2 cellular contexts compared by ENCODE assay signal in the genomic region with DNA sequence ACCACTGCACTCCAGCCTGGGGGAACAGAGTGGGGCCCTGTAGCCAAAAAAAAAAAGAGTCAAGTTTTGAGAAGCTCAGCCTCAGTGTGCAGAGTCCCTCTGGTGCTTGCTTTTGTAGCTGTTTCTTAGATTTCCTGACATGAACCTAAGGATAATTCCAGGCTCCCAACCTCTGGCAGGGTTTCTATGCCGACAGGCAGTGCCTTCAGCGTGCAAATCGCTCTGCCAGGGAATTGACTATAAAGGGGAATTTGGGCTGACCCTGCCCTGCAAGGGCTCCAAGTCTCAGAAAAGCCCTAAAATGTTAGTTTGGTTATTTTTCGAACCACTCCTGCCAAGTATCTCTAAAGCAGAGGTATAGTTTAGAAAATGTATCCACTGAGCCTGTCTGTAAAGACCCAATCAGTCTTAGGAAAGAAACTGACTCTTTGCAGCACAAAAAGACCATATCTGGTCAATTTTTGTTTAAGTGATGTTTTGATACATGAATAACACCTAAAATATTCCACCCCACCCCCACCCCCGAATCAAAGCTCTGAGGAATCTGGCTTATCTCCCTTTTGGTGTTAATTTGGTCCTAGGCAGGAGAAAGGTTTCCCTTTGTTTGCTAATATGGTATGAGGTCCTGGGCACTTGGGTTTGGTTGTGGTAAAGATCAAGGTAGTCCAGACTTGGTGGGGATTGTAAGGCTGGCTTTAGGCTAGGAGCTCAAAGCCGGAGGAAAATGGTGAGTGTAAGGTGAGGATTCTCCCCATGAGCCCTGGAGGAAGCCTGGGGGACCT.
TF ChIP-seq lines count a peak whose summit lies in the region.

No MANE protein-coding gene starts in this region.

TF ChIP-seq in GM23338, 12 proteins besides CTCF, POLR2A, EP300 and RAD21:
- TF ChIP-seq STAT1 (IDR thresholded peaks at IDR 0.05; ENCODE audit: unreplicated experiment) = no peak
- TF ChIP-seq, protein P1, sequence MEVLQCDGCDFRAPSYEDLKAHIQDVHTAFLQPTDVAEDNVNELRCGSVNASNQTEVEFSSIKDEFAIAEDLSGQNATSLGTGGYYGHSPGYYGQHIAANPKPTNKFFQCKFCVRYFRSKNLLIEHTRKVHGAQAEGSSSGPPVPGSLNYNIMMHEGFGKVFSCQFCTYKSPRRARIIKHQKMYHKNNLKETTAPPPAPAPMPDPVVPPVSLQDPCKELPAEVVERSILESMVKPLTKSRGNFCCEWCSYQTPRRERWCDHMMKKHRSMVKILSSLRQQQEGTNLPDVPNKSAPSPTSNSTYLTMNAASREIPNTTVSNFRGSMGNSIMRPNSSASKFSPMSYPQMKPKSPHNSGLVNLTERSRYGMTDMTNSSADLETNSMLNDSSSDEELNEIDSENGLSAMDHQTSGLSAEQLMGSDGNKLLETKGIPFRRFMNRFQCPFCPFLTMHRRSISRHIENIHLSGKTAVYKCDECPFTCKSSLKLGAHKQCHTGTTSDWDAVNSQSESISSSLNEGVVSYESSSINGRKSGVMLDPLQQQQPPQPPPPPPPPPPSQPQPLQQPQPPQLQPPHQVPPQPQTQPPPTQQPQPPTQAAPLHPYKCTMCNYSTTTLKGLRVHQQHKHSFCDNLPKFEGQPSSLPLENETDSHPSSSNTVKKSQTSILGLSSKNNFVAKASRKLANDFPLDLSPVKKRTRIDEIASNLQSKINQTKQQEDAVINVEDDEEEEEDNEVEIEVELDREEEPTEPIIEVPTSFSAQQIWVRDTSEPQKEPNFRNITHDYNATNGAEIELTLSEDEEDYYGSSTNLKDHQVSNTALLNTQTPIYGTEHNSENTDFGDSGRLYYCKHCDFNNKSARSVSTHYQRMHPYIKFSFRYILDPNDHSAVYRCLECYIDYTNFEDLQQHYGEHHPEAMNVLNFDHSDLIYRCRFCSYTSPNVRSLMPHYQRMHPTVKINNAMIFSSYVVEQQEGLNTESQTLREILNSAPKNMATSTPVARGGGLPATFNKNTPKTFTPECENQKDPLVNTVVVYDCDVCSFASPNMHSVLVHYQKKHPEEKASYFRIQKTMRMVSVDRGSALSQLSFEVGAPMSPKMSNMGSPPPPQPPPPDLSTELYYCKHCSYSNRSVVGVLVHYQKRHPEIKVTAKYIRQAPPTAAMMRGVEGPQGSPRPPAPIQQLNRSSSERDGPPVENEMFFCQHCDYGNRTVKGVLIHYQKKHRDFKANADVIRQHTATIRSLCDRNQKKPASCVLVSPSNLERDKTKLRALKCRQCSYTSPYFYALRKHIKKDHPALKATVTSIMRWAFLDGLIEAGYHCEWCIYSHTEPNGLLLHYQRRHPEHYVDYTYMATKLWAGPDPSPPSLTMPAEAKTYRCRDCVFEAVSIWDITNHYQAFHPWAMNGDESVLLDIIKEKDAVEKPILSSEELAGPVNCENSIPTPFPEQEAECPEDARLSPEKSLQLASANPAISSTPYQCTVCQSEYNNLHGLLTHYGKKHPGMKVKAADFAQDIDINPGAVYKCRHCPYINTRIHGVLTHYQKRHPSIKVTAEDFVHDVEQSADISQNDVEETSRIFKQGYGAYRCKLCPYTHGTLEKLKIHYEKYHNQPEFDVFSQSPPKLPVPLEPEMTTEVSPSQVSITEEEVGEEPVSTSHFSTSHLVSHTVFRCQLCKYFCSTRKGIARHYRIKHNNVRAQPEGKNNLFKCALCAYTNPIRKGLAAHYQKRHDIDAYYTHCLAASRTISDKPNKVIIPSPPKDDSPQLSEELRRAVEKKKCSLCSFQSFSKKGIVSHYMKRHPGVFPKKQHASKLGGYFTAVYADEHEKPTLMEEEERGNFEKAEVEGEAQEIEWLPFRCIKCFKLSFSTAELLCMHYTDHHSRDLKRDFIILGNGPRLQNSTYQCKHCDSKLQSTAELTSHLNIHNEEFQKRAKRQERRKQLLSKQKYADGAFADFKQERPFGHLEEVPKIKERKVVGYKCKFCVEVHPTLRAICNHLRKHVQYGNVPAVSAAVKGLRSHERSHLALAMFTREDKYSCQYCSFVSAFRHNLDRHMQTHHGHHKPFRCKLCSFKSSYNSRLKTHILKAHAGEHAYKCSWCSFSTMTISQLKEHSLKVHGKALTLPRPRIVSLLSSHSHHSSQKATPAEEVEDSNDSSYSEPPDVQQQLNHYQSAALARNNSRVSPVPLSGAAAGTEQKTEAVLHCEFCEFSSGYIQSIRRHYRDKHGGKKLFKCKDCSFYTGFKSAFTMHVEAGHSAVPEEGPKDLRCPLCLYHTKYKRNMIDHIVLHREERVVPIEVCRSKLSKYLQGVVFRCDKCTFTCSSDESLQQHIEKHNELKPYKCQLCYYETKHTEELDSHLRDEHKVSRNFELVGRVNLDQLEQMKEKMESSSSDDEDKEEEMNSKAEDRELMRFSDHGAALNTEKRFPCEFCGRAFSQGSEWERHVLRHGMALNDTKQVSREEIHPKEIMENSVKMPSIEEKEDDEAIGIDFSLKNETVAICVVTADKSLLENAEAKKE (CRISPR knock-in tag; IDR thresholded peaks at IDR 0.05) = no peak
- TF ChIP-seq ZNF114 (CRISPR knock-in tag; IDR thresholded peaks at IDR 0.05) = no peak
- no peak for TF ChIP-seq POLR2AphosphoS5 (IDR thresholded peaks at IDR 0.05; ENCODE audit: low read depth)
- TF ChIP-seq NANOG (IDR thresholded peaks at IDR 0.05; ENCODE audit: borderline replicate concordance) = no peak
- TF ChIP-seq ZNF331 (CRISPR knock-in tag; IDR thresholded peaks at IDR 0.05; ENCODE audit: low read depth) = no peak
- TF ChIP-seq CREB1 (CRISPR knock-in tag; IDR thresholded peaks at IDR 0.05; ENCODE audit: low read depth) = no peak

TF ChIP-seq in endothelial cell of umbilical vein, 7 proteins besides CTCF, POLR2A, EP300 and RAD21:
- TF ChIP-seq EZH2 (IDR thresholded peaks at IDR 0.05; ENCODE audit: borderline replicate concordance, low read depth, low read length, severe bottlenecking) (no peak), JUN (IDR thresholded peaks at IDR 0.05; ENCODE audit: borderline replicate concordance, insufficient read depth, insufficient read length, low read depth) (no peak), POLR2AphosphoS5 (IDR thresholded peaks at IDR 0.05; ENCODE audit: insufficient read depth, low read depth, low read length) (no peak), GATA2 (IDR thresholded peaks at IDR 0.05; ENCODE audit: insufficient read depth, insufficient read length, low read depth, low read length) (no peak), MYC (IDR thresholded peaks at IDR 0.05; ENCODE audit: low read depth, low read length) (no peak), FOS (IDR thresholded peaks at IDR 0.05; ENCODE audit: borderline replicate concordance, insufficient read depth, low read length) (peak; percentile 13)
- TF ChIP-seq, protein P2, sequence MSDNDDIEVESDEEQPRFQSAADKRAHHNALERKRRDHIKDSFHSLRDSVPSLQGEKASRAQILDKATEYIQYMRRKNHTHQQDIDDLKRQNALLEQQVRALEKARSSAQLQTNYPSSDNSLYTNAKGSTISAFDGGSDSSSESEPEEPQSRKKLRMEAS (IDR thresholded peaks at IDR 0.05; ENCODE audit: insufficient read depth, insufficient read length) = no peak
